Comparison of ENCODE assay signal across 24 cellular contexts in the genomic region with DNA sequence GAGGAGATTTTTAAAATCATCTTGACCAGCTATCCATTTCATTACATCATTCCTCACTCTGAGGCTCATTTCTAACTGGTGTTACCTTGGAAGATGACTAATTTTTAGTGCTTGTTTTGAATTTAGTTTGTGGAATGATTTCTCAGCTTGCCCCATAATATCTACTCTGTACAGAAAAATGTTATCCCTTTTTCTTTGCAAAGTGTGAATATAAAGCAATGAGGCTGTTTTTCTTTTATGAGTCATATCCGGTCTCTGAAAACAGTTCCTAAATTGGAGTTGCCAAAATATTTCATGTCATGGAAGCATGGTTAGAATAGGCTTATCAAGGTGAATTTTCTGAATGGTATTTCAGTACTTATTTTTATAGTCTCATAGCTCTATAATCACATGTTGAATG. TPM values are rescaled to one million over a fixed set of nuclear protein-coding genes. Genes with fewer than 3 reads are reported as not detected.
DNase-seq lines count a peak whose midpoint lies in the region; ATAC-seq and TF ChIP-seq lines count a peak whose summit lies in the region.
"Had no signal": no experiment of that assay in that cellular context is flagged by ENCODE, and none has a peak within 500 bp of the region (broad histone marks: within the 10 kb centered on the region; RNA-seq: fewer than 3 reads in every experiment).

No MANE protein-coding gene starts in this region.

- H2BK15ac ChIP-seq in mesendoderm (replicated peaks; ENCODE audit: low read depth) = no peak overlapping the region

- no peaks in the 10 kb centered on the region for H3K36me3 ChIP-seq in mesendoderm (ENCODE audit: control insufficient read depth, insufficient read depth, low read length)

- H3K27ac ChIP-seq in mesendoderm (ENCODE audit: low read depth, low read length) = no peak overlapping the region

- peak; percentile 30 for DNase-seq in Caki2 (ENCODE audit: low read depth)
- DNase-seq in RKO (ENCODE audit: low spot score) = peak; percentile 22
- DNase-seq in astrocyte of the spinal cord (ENCODE audit: low read depth, low spot score) = peak; percentile 43
- DNase-seq in non-pigmented ciliary epithelial cell (ENCODE audit: low read depth) = peak; percentile 6
- DNase-seq in mesendoderm = no peak
- no peak for DNase-seq in LoVo (ENCODE audit: low spot score)
- no peak for DNase-seq in HPDE6-E6E7 (ENCODE audit: extremely low spot score)
- DNase-seq: ACHN; CD4-positive, alpha-beta T cell; DMS79 treated with DMSO at 0.1 percent for 48 hours; GDM1; HFFc6; IMR-90; NCI-H1092; NCI-H1694; NCI-H2107; NCI-H345; NCI-H526 treated with DMSO at 0.1 percent for 48 hours; NK-92 treated with Interleukin-12 subunit alpha and Interleukin-12 subunit beta, amount 100 ng/mL, for 24 hours; PC-3; Right ventricle myocardium superior had no signal

- no peak overlapping the region for H3K23ac ChIP-seq in mesendoderm (ENCODE audit: low read length)

- in situ Hi-C loops in Caki2 (cut with HindIII; ENCODE audit: low pct_unique_long_range_greater_than_20kb, low sequenced_read_pairs) = no loop called here
- in situ Hi-C loops in astrocyte of the spinal cord (cut with HindIII; ENCODE audit: low sequenced_read_pairs) = no loop called here

- no peak overlapping the region for H3K4me2 ChIP-seq in mesendoderm (ENCODE audit: low read length)

- no peaks in the 10 kb centered on the region for H3K79me2 ChIP-seq in mesendoderm (ENCODE audit: control insufficient read depth, insufficient read depth, low read length)

- TF ChIP-seq CTCF in astrocyte of the spinal cord (IDR thresholded peaks at IDR 0.05; ENCODE audit: low read depth, low read length) = no peak

- no peak overlapping the region for H4K8ac ChIP-seq in mesendoderm (ENCODE audit: low read depth, low read length)

- no peaks in the 10 kb centered on the region for H3K27me3 ChIP-seq in mesendoderm (ENCODE audit: insufficient read depth, low read length, poor library complexity)

- H3K18ac ChIP-seq in mesendoderm (ENCODE audit: low read length) = no peak overlapping the region

- no peaks in the 10 kb centered on the region for H3K4me1 ChIP-seq in mesendoderm (ENCODE audit: control insufficient read depth, low read depth, low read length)

- no peak overlapping the region for H2AK5ac ChIP-seq in mesendoderm (ENCODE audit: low read length)

- no peak overlapping the region for H2BK120ac ChIP-seq in mesendoderm (ENCODE audit: low read depth, low read length)

- WGBS in mesendoderm (ENCODE audit: extremely low coverage, insufficient coverage, low lambda C conversion rate) = no CpG with 5 or more reads among the region's 1 CpG

- no peak overlapping the region for H3K4ac ChIP-seq in mesendoderm (ENCODE audit: low read depth, low read length)

- H3K79me1 ChIP-seq in mesendoderm (ENCODE audit: low read length) = no peaks in the 10 kb centered on the region

- no peak for ATAC-seq in GM18868 (IDR thresholded peaks at IDR 0.05; ENCODE audit: unreplicated experiment)
- ATAC-seq: PC-3, SK-N-SH treated with all-trans-retinoic acid at 6 μM for 48 hours had no signal

- H3K4me3 ChIP-seq in astrocyte of the spinal cord (ENCODE audit: low read depth, low read length) (no peak overlapping the region), mesendoderm (ENCODE audit: low read length) (no peak overlapping the region)

- H2BK5ac ChIP-seq in mesendoderm (ENCODE audit: low read length) = no peak overlapping the region

- H4K5ac ChIP-seq in mesendoderm (ENCODE audit: low read length) = no peak overlapping the region

- no peak overlapping the region for H3K56ac ChIP-seq in mesendoderm (ENCODE audit: low read length)

- no peak overlapping the region for H3K9ac ChIP-seq in mesendoderm (ENCODE audit: low read length)

RNA-seq across cellular contexts. Expression of gene FUT9, which starts 43.8 kb away (rescaled TPM):
- total RNA-seq in Caki2 (2014; rRNA removed; shearing (Covaris generic); ENCODE audit: low replicate concordance) = 1.6 and 2.1 TPM in 2 replicates
- 0.97 TPM for polyA plus RNA-seq in mesendoderm (2013, experiment 1 of 2)
- polyA plus RNA-seq in mesendoderm (2013, experiment 2 of 2) = 0.97 TPM
- total RNA-seq: CD4-positive, alpha-beta T cell; HFFc6; IMR-90; LHCN-M2; Right ventricle myocardium superior had no signal

Comparison
In these comparisons a context has a peak if more than half of its experiments do, and no peak if none do; other contexts are left out.
1. DNase-seq: peak in Caki2 (single experiment), RKO (single experiment), astrocyte of the spinal cord (single experiment) and non-pigmented ciliary epithelial cell (single experiment); none in mesendoderm (single experiment), LoVo (single experiment) and HPDE6-E6E7 (single experiment).